ENCODE assay signal across 11 cellular contexts in genomic region chr7:134900430-134900876, GRCh38.
A peak's percentile ranks its signal among the peaks of the same experiment; 100 is the strongest.
DNase-seq lines count a peak whose midpoint lies in the region; ATAC-seq, FAIRE-seq and TF ChIP-seq lines count a peak whose summit lies in the region.
"Had no signal": no experiment of that assay in that cellular context is flagged by ENCODE, and none has a peak within 500 bp of the region (broad histone marks: within the 10 kb centered on the region; RNA-seq: fewer than 3 reads in every experiment).

No MANE protein-coding gene starts in this region.

- TF ChIP-seq POLR2A in GM18505 (IDR thresholded peaks at IDR 0.05; ENCODE audit: borderline replicate concordance, extremely low read depth, insufficient read depth, insufficient read length), result no peak
- TF ChIP-seq POLR2A in HepG2 (IDR thresholded peaks at IDR 0.05; ENCODE audit: insufficient read depth in 1 of 2, low read depth in 2 of 2, low read length in 2 of 2), result no peak

- no peak for TF ChIP-seq RAD21 in HepG2 (CRISPR knock-in tag; IDR thresholded peaks at IDR 0.05)

- no peak overlapping the region for H3K27ac Mint-ChIP-seq in CD8-positive, alpha-beta T cell
- H3K27ac Mint-ChIP-seq: T-helper 1 cell treated with Interleukin-12 subunit alpha and Interleukin-12 subunit beta and Interleukin-4 antibody, amounts not matched to agents 30 μg/mL and 1 μg/mL, for 36 hours had no signal

- peak overlapping the region; percentile 95 for H3K4me2 ChIP-seq in HepG2 (ENCODE audit: low read depth, low read length)

- no peak for TF ChIP-seq CTCF in HepG2 (CRISPR knock-in tag; IDR thresholded peaks at IDR 0.05)
- TF ChIP-seq CTCF in CD8-positive, alpha-beta T cell (IDR thresholded peaks at IDR 0.05), result no peak

- no peaks in the 10 kb centered on the region for H3K27me3 ChIP-seq in HepG2 (ENCODE audit: control insufficient read depth in 1 of 2, insufficient read depth in 2 of 2, low read length in 2 of 2)
- H3K27me3 ChIP-seq in CD8-positive, alpha-beta T cell (ENCODE audit: insufficient read depth, low read length), result no peaks in the 10 kb centered on the region
- H3K27me3 ChIP-seq: neutrophil had no signal

- POLR2A ChIA-PET in HepG2 (lab: Yijun Ruan, JAX), result interaction anchor here (1.1 to 2.9 kb wide), 8 partner anchors 7 to 271 kb away, joined by 4 to 29 read pairs (median 6); partner anchors contain the start of genes CYREN and TMEM140
- POLR2A ChIA-PET in CD8-positive, alpha-beta T cell (lab: Charles Lee), result no interaction called here

- peaks cover 96% of the 10 kb centered on the region for H3K4me1 ChIP-seq in HepG2 (ENCODE audit: insufficient read depth, low read length)
- H3K4me1 ChIP-seq in CD8-positive, alpha-beta T cell (ENCODE audit: insufficient read depth, low read length), result no peaks in the 10 kb centered on the region

- 64% methylated on average over 3 of the region's 5 CpGs for WGBS in HepG2 (ENCODE audit: low lambda C conversion rate)

- in situ Hi-C loops in HepG2 (cut with HindIII; ENCODE audit: extremely low pct_ligation_motif_present, low pct_unique_long_range_greater_than_20kb), result no loop called here

- H3K4me3 Mint-ChIP-seq in CD8-positive, alpha-beta T cell, result no peak overlapping the region
- H3K4me3 Mint-ChIP-seq: T-helper 1 cell treated with Interleukin-12 subunit alpha and Interleukin-12 subunit beta and Interleukin-4 antibody, amounts not matched to agents 30 μg/mL and 1 μg/mL, for 36 hours had no signal

- H3K27me3 Mint-ChIP-seq in CD8-positive, alpha-beta T cell (ENCODE audit: low read depth), result peaks cover 4% of the 10 kb centered on the region

- H3K9me3 ChIP-seq in HepG2 (ENCODE audit: low read length), result peaks cover 9% of the 10 kb centered on the region; the same call in 1 of the 2 replicates
- H3K9me3 ChIP-seq in CD8-positive, alpha-beta T cell (ENCODE audit: low read length), result no peaks in the 10 kb centered on the region
- H3K9me3 ChIP-seq: neutrophil had no signal

- H3K79me2 ChIP-seq in HepG2 (ENCODE audit: insufficient read depth, low read length), result peaks cover 99% of the 10 kb centered on the region

- ATAC-seq in GM18505 (IDR thresholded peaks at IDR 0.05; ENCODE audit: unreplicated experiment), result peak; percentile 73
- peak; percentile 89 for ATAC-seq in GM21529 (IDR thresholded peaks at IDR 0.05; ENCODE audit: unreplicated experiment)
- ATAC-seq in HG03354 (IDR thresholded peaks at IDR 0.05; ENCODE audit: poor library complexity, severe bottlenecking, unreplicated experiment), result peak; percentile 90
- ATAC-seq in HepG2, result no peak
- ATAC-seq in CD8-positive, alpha-beta T cell, result no peak

- H3K36me3 Mint-ChIP-seq in CD8-positive, alpha-beta T cell, result no peaks in the 10 kb centered on the region

- intact Hi-C loops in HepG2 (cut with micrococcal nuclease; ENCODE audit: unreplicated experiment), result loop anchor here (5.0 kb wide), 2 partner anchors 92 to 247 kb away; partner anchors contain the start of gene TMEM140
- intact Hi-C loops in CD8-positive, alpha-beta T cell (cut with DNase I, micrococcal nuclease), result no loop called here

- DNase-seq in HepG2 (ENCODE audit: low spot score) (no peak), kidney glomerular epithelial cell (lab: John Stamatoyannopoulos, UW) (no peak), COR-L47 (lab: John Stamatoyannopoulos, UW) (no peak)
- no peak for DNase-seq in activated CD8-positive, alpha-beta memory T cell treated with anti-CD3 and anti-CD28 coated beads for 24 hours
- DNase-seq in CD8-positive, alpha-beta T cell, result no peak
- DNase-seq: activated naive CD4-positive, alpha-beta T cell treated with Interleukin-2 at 50 U/mL for 16 hours had no signal

- peaks cover 12% of the 10 kb centered on the region for H3K9me3 Mint-ChIP-seq in CD8-positive, alpha-beta T cell

- no peak overlapping the region for H2AFZ ChIP-seq in HepG2 (ENCODE audit: low read length)

- no TSS peak for BruUV-seq in HepG2 (replicated peaks; lab: Mats Ljungman, UMichigan)

- CTCF ChIA-PET in HepG2 (lab: Yijun Ruan, JAX; ENCODE audit: low intra/inter-chr PET ratio, low total read pairs), result no interaction called here
- CTCF ChIA-PET in CD8-positive, alpha-beta T cell (lab: Charles Lee), result no interaction called here

- peak overlapping the region; percentile 98 for H3K27ac ChIP-seq in HepG2 (ENCODE audit: extremely low read length, insufficient read depth, low read length)
- H3K27ac ChIP-seq in CD8-positive, alpha-beta T cell (ENCODE audit: low read depth, low read length), result no peak overlapping the region
- H3K27ac ChIP-seq: neutrophil had no signal

- no peaks in the 10 kb centered on the region for H3K4me1 Mint-ChIP-seq in CD8-positive, alpha-beta T cell (ENCODE audit: low read depth)

- H3K36me3 ChIP-seq in HepG2 (replicated peaks in 1 of 2; ENCODE audit: control insufficient read depth in 1 of 2, insufficient read depth in 2 of 2, low read length in 2 of 2), result peaks cover 0 to 8% of the 10 kb centered on the region in 2 experiments; a peak in 1 of 5 replicates
- H3K36me3 ChIP-seq in CD8-positive, alpha-beta T cell (ENCODE audit: insufficient read depth, low read length), result no peaks in the 10 kb centered on the region
- H3K36me3 ChIP-seq: neutrophil had no signal

- no peak for TF ChIP-seq EP300 in HepG2 (IDR thresholded peaks at IDR 0.05; ENCODE audit: low read depth in 2 of 2, low read length in 2 of 2)
- no peak for TF ChIP-seq EP300 in HepG2 (CRISPR knock-in tag; IDR thresholded peaks at IDR 0.05; ENCODE audit: borderline replicate concordance)

- H3K9ac ChIP-seq in HepG2 (ENCODE audit: insufficient read depth, low read depth, low read length), result peak overlapping the region; percentile 84; the same call in 1 of the 2 replicates

- no peak for FAIRE-seq in HepG2 (lab: Jason Lieb, UNC)

- H3K4me3 ChIP-seq in HepG2 (replicated peaks in 1 of 3; ENCODE audit: insufficient read depth in 1 of 3, low read depth in 2 of 3, low read length in 3 of 3), result peak overlapping the region in 1 of 3 experiments; percentile 52; a peak in 1 of 6 replicates
- H3K4me3 ChIP-seq in CD8-positive, alpha-beta T cell (ENCODE audit: low read depth, low read length), result no peak overlapping the region

- peaks cover 7% of the 10 kb centered on the region; the same call in 1 of the 2 replicates for H4K20me1 ChIP-seq in HepG2 (ENCODE audit: insufficient read depth, low read length)

TF ChIP-seq in HepG2, 621 proteins besides CTCF, POLR2A, EP300 and RAD21:
- TF ChIP-seq GTF2F1 (IDR thresholded peaks at IDR 0.05; ENCODE audit: low read length) (no peak), ZNF317 (CRISPR knock-in tag; IDR thresholded peaks at IDR 0.05) (0 out of 2 replicates have a peak, but pooled peaks have one; percentile 23)

Comparison
In these comparisons a context has a peak if more than half of its experiments do, and no peak if none do; other contexts are left out.
1. ATAC-seq: peak in GM18505 (single experiment), GM21529 (single experiment) and HG03354 (single experiment); none in HepG2 (single experiment) and CD8-positive, alpha-beta T cell (single experiment).